ENCODE assay signal across 8 cellular contexts in genomic region chr5:88140863-88141694, GRCh38.
DNase-seq lines count a peak whose midpoint lies in the region; ATAC-seq and TF ChIP-seq lines count a peak whose summit lies in the region.

No MANE protein-coding gene starts in this region.

- peaks cover 14% of the 10 kb centered on the region for H3K4me1 Mint-ChIP-seq in type B pancreatic cell (ENCODE audit: unreplicated experiment)

- TF ChIP-seq CTCF in GM12875 (IDR thresholded peaks at IDR 0.05; ENCODE audit: borderline replicate concordance, insufficient read depth, low read depth, low read length) (peak; percentile 66), type B pancreatic cell (conservative IDR thresholded peaks at IDR 0.05) (peak; percentile 88)

- peaks cover 19% of the 10 kb centered on the region for H3K27me3 Mint-ChIP-seq in type B pancreatic cell

- H3K9me3 Mint-ChIP-seq in type B pancreatic cell = no peaks in the 10 kb centered on the region

- DNase-seq in NCI-H1417 treated with DMSO at 0.1 percent for 48 hours (lab: John Stamatoyannopoulos, UW) (peak; percentile 90), SW 1271 (lab: John Stamatoyannopoulos, UW) (peak; percentile 92 to 99), amniotic epithelial cell (ENCODE audit: low read depth) (peak; percentile 93), left cardiac atrium (peak; percentile 95), posterior cingulate gyrus (peak; percentile 99 to 100 (median 99)), type B pancreatic cell (ENCODE audit: extremely low spot score, unreplicated experiment) (peak; percentile 96)

- no peak overlapping the region for H3K27ac Mint-ChIP-seq in type B pancreatic cell

- H3K4me3 Mint-ChIP-seq in type B pancreatic cell = no peak overlapping the region

- intact Hi-C loops in left cardiac atrium (cut with DNase I) = loop anchor here (5.0 to 10.0 kb wide), 2 partner anchors 534 to 541 kb away; no protein-coding TSS in a partner anchor
- intact Hi-C loops in posterior cingulate gyrus (cut with DNase I) = loop anchor here (1.0 to 10.0 kb wide), 4 partner anchors 197 to 541 kb away; no protein-coding TSS in a partner anchor

- no peaks in the 10 kb centered on the region for H3K36me3 Mint-ChIP-seq in type B pancreatic cell

- ATAC-seq in HG02852 (IDR thresholded peaks at IDR 0.05; ENCODE audit: unreplicated experiment) (peak; percentile 92), left cardiac atrium (peak; percentile 97 to 99)

- H3K4me3 ChIP-seq in GM12875 (ENCODE audit: low read depth, low read length) = no peak overlapping the region
